8 cellular contexts compared by ENCODE assay signal in the genomic region with DNA sequence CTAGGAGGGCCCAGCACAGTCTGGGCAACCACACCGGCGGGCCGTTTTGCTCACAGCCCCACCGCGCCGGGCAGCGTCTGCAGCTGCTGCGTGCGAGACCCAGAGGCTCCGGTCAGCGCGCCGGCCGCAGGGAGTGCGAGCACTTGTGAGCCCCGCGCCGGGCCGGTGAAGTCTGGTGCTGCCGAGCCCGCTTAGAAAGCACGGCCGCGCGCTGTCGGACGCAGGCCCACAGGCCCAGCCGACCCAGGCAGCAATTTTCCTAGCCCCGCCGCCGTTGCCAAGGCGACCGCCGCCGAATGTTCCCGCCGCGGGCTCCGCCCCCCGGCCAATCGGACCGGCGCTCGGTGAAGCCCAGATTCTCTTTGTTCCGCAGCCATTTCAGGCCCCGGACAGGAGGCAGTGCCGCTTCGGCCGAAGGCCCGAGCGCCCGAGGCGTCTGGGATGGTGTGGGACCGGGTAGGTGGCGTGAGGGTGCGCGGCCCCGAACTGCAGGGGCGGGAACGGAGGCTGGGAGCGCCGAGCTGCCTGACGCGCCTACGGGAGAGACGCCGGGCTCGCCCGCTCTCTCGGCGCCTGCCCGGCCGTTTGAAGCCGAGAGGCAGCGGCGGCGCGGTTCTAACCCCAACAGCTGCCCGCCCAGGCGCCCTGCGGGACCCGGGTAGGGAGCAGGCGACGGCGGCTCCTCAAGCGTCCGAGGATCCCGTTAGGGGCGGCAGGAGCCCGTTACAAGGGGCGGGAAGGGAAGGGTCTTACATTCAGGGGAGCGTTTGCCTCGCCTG. TPM values are rescaled to one million over a fixed set of nuclear protein-coding genes. Genes with fewer than 3 reads are reported as not detected.
DNase-seq lines count a peak whose midpoint lies in the region; ATAC-seq and TF ChIP-seq lines count a peak whose summit lies in the region.

A gene (plus strand): TSS at position 365 of the 779 bp plus-strand sequence. CDS start 77 bp downstream, at position 442.

- peak within 1 kb of the TSS; percentile 99 for H3K4me3 Mint-ChIP-seq in nephron

- H4K20me1 ChIP-seq in KMS-11 (ENCODE audit: insufficient read depth): no peaks in the 10 kb centered on the region

- peak within 1 kb of the TSS; percentile 91 for H3K9ac ChIP-seq in KMS-11

- no peaks in the 10 kb centered on the region for H3K36me3 ChIP-seq in KMS-11 (ENCODE audit: insufficient read depth)

- H3K4me1 ChIP-seq in KMS-11 (ENCODE audit: low read depth, poor library complexity, severe bottlenecking): peaks cover 69% of the 10 kb centered on the region

- H3K4me3 ChIP-seq in KMS-11 (IDR thresholded peaks at IDR 0.05; ENCODE audit: insufficient read depth, low read depth, low read length) (peak within 1 kb of the TSS; percentile 56), fibroblast of the aortic adventitia (ENCODE audit: low read depth, low read length) (peak within 1 kb of the TSS; percentile 76)

- H3K4me1 Mint-ChIP-seq in nephron: peaks cover 21% of the 10 kb centered on the region

- peak within 1 kb of the TSS; percentile 99 to 100 (median 100) for H3K27ac Mint-ChIP-seq in nephron

- peak within 1 kb of the TSS; percentile 98 for H3K27ac ChIP-seq in KMS-11

- H3K27me3 Mint-ChIP-seq in nephron (ENCODE audit: low read depth): no peaks in the 10 kb centered on the region

- peak; percentile 90 for TF ChIP-seq POLR2A in Raji (IDR thresholded peaks at IDR 0.05; ENCODE audit: insufficient read depth, low read depth, low read length)

- peak within 1 kb of the TSS; percentile 85 for H2AFZ ChIP-seq in KMS-11 (ENCODE audit: low read depth)

- DNase-seq in Daoy (ENCODE audit: low read depth) (peak; percentile 95), fibroblast of the aortic adventitia (ENCODE audit: low read depth) (peak; percentile 92)
- peak; percentile 94 for DNase-seq in activated effector memory CD4-positive, alpha-beta T cell treated with anti-CD3 and anti-CD28 coated beads, Interleukin-2, amount 50 U/mL, for 16 hours
- DNase-seq in stimulated activated naive CD8-positive, alpha-beta T cell treated with anti-CD3 and anti-CD28 coated beads, Interleukin-15, Interleukin-2, amounts not matched to agents 100 U/mL and 50 U/mL, for 24 hours: peak; percentile 87

- H3K79me2 ChIP-seq in KMS-11 (ENCODE audit: insufficient read depth, low read depth): peaks cover 44% of the 10 kb centered on the region

- no peaks in the 10 kb centered on the region for H3K27me3 ChIP-seq in KMS-11 (ENCODE audit: insufficient read depth, low read depth)

- H3K36me3 Mint-ChIP-seq in nephron (ENCODE audit: low read depth): peaks cover 18% of the 10 kb centered on the region

- peak; percentile 70 for ATAC-seq in GM21786 (IDR thresholded peaks at IDR 0.05; ENCODE audit: unreplicated experiment)
- ATAC-seq in stimulated activated naive CD8-positive, alpha-beta T cell treated with anti-CD3 and anti-CD28 coated beads, Interleukin-15, Interleukin-2, amounts not matched to agents 100 U/mL and 50 U/mL, for 24 hours: peak; percentile 83

- H3K4me2 ChIP-seq in KMS-11: peak within 1 kb of the TSS; percentile 88

- H3K9me3 Mint-ChIP-seq in nephron: peaks cover 7% of the 10 kb centered on the region

- TF ChIP-seq CTCF in KMS-11 (conservative IDR thresholded peaks at IDR 0.05; ENCODE audit: low read depth, low read length): no peak
- TF ChIP-seq CTCF in fibroblast of the aortic adventitia (IDR thresholded peaks at IDR 0.05; ENCODE audit: insufficient read depth, low read length): no peak
- no peak for TF ChIP-seq CTCF in nephron (IDR thresholded peaks at IDR 0.05; ENCODE audit: unreplicated experiment in 3 of 3)

RNA-seq across cellular contexts. Expression of the gene that starts here (rescaled TPM):
- total RNA-seq in Daoy (2014; rRNA removed; shearing (Covaris generic)): 319 and 500 TPM in 2 replicates
- total RNA-seq in fibroblast of the aortic adventitia (ENCODE audit: low replicate concordance): 253 and 1,825 TPM in 2 replicates

Comparison
In these comparisons a context has a peak if more than half of its experiments do, and no peak if none do; other contexts are left out.
1. Peak in every context shown above with its lines: DNase-seq, ATAC-seq, H3K4me3 ChIP-seq and H3K27ac ChIP-seq.